In the genomic region with DNA sequence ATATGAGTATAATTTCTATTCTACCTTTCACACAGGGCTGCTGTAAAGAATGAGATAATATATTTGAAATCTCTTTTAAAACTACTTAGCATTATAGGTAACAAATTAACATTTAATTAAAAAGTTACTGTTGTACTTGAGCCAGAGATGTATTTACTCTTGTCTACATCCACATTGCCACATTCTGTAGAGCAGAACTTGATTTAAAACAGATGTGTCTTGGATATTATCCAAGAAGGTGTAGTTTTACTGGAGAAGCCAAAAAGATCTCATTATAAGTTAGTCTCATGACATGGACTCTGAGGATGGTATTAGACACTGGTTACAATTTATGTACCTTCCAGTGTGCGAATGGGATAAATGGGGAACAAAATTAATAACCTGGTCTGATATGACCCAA, we compare ENCODE assay signal across 27 cellular contexts.
"Had no signal": no experiment of that assay in that cellular context is flagged by ENCODE, and none has a peak within 500 bp of the region (broad histone marks: within the 10 kb centered on the region; RNA-seq: fewer than 3 reads in every experiment).

No MANE protein-coding gene starts in this region.

- H3K4me1 ChIP-seq: body of pancreas had no signal

- H3K4me3 Mint-ChIP-seq: activated CD4-positive, alpha-beta memory T cell treated with anti-CD3 and anti-CD28 coated beads for 36 hours; activated CD4-positive, alpha-beta T cell treated with anti-CD3 and anti-CD28 coated beads, Interleukin-2, amount 10 ng/mL, durations not matched to agents 7 days and 5 days; activated naive CD4-positive, alpha-beta T cell treated with anti-CD3 and anti-CD28 coated beads for 36 hours; activated naive CD8-positive, alpha-beta T cell; activated T-cell treated with anti-CD3 and anti-CD28 coated beads, Interleukin-2, amount 50 U/mL, for 4 hours had no signal

- H3K4me1 Mint-ChIP-seq: activated CD4-positive, alpha-beta T cell treated with anti-CD3 and anti-CD28 coated beads, Interleukin-2, amount 10 ng/mL, durations not matched to agents 7 days and 5 days had no signal

- H3K27me3 ChIP-seq: body of pancreas had no signal

- H3K9me3 Mint-ChIP-seq: activated CD4-positive, alpha-beta memory T cell treated with anti-CD3 and anti-CD28 coated beads for 36 hours; activated CD4-positive, alpha-beta T cell treated with anti-CD3 and anti-CD28 coated beads, Interleukin-2, amount 10 ng/mL, durations not matched to agents 7 days and 5 days; activated naive CD4-positive, alpha-beta T cell treated with anti-CD3 and anti-CD28 coated beads for 36 hours had no signal

- H3K36me3 Mint-ChIP-seq: activated CD4-positive, alpha-beta memory T cell treated with anti-CD3 and anti-CD28 coated beads for 36 hours; activated naive CD8-positive, alpha-beta T cell had no signal

- H3K27me3 Mint-ChIP-seq: activated CD4-positive, alpha-beta T cell treated with anti-CD3 and anti-CD28 coated beads, Interleukin-2, amount 10 ng/mL, durations not matched to agents 7 days and 5 days had no signal

- H3K27ac ChIP-seq: body of pancreas, VCaP had no signal

- H3K9me3 ChIP-seq: body of pancreas had no signal

- DNase-seq: activated CD4-positive, alpha-beta memory T cell treated with anti-CD3 and anti-CD28 coated beads for 36 hours; activated CD4-positive, alpha-beta T cell treated with anti-CD3 and anti-CD28 coated beads, Interleukin-2, amount 10 ng/mL, durations not matched to agents 7 days and 5 days; activated CD4-positive, CD25-positive, alpha-beta regulatory T cell; activated CD8-positive, alpha-beta memory T cell treated with anti-CD3 and anti-CD28 coated beads for 24 hours; activated effector memory CD4-positive, alpha-beta T cell treated with anti-CD3 and anti-CD28 coated beads, Interleukin-2, amount 50 U/mL, for 16 hours; activated naive CD4-positive, alpha-beta T cell treated with anti-CD3 and anti-CD28 coated beads for 36 hours; activated T-cell treated with anti-CD3 and anti-CD28 coated beads, Interleukin-2, amount 50 U/mL, for 4 hours; body of pancreas; central memory CD4-positive, alpha-beta T cell; Kasumi-1; KBM-7; NCI-H1048; NCI-H146; NCI-H187 treated with DMSO at 0.1 percent for 48 hours; NCI-H2081 treated with DMSO at 0.1 percent for 48 hours; NCI-H2171; NCI-H2227 treated with DMSO at 0.1 percent for 48 hours; NCI-H526; NCI-H82; NK-92 treated with Interleukin-12 subunit alpha and Interleukin-12 subunit beta, amount 100 ng/mL, for 24 hours; PC-3; SHP77 treated with DMSO at 0.1 percent for 48 hours; T-helper 1 cell had no signal

- H3K4me3 ChIP-seq: body of pancreas had no signal

- H3K27ac Mint-ChIP-seq: activated CD4-positive, alpha-beta memory T cell treated with anti-CD3 and anti-CD28 coated beads for 36 hours; activated CD4-positive, alpha-beta T cell treated with anti-CD3 and anti-CD28 coated beads, Interleukin-2, amount 10 ng/mL, durations not matched to agents 7 days and 5 days; activated naive CD4-positive, alpha-beta T cell treated with anti-CD3 and anti-CD28 coated beads for 36 hours; activated naive CD8-positive, alpha-beta T cell had no signal

- FAIRE-seq: bronchial epithelial cell, RCC 7860 had no signal
